Comparison of ENCODE assay signal across 9 cellular contexts in the genomic region with DNA sequence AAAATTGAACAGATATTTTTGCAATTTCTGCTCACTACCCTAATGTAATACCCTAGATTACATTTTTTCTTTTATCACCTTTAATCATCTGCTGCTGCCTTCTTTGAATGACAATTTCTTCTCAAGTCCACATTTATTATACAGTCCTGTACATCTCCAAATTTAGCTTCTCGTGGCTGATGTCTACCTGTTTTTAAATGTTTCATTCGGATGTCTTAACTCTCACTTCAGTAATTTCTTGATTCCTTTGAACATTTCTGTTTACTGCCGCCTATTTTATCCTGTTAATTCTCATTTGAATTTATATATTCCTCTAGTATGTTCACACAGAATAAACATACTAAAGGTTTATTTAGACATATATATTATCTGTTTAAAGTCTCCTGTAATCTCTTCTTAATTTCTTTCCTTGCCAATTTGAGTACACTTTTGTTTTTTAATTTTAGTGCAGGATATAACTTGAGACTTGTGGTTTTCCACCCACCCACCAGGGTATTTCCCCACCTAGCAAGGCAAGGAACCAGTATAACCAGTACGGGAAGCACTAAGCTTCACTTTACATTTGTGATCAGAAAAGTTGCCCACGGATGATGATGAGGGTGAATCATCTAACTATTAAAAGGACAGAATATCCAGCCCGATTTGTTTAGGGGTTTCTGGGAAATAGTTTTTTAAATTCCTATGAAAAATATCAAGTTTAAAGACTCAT. TPM values are rescaled to one million over a fixed set of nuclear protein-coding genes. Genes with fewer than 3 reads are reported as not detected.
DNase-seq lines count a peak whose midpoint lies in the region; ATAC-seq and TF ChIP-seq lines count a peak whose summit lies in the region.
"Had no signal": no experiment of that assay in that cellular context is flagged by ENCODE, and none has a peak within 500 bp of the region (broad histone marks: within the 10 kb centered on the region; RNA-seq: fewer than 3 reads in every experiment).

No MANE protein-coding gene starts in this region.

- CTCF ChIA-PET in Calu3 (lab: Charles Lee), result no interaction called here
- CTCF ChIA-PET in T-cell (lab: Charles Lee), result interaction anchor here in 1 of 2 donors (0.6 to 0.9 kb wide), 2 partner anchors 11 to 424 kb away, joined by 3 to 4 read pairs; no protein-coding TSS in a partner anchor

- peak overlapping the region; percentile 40 for H3K27ac Mint-ChIP-seq in Calu3 (ENCODE audit: unreplicated experiment)
- H3K27ac Mint-ChIP-seq in T-cell, result peak overlapping the region; percentile 55 to 62

- BruUV-seq in Calu3 (replicated peaks; lab: Mats Ljungman, UMichigan), result no TSS peak

- TF ChIP-seq CTCF in Calu3 (IDR thresholded peaks at IDR 0.05; ENCODE audit: unreplicated experiment), result no peak

- H3K4me3 Mint-ChIP-seq in Calu3 (ENCODE audit: low read depth, unreplicated experiment) (no peak overlapping the region), T-cell (peak overlapping the region; percentile 29 to 61 (median 38))

- DNase-seq in Calu3, result peak; percentile 44
- peak in 27 of 34 experiments; percentile 2 to 51 (median 22) for DNase-seq in T-cell
- peak; percentile 3 for DNase-seq in kidney tubule cell (ENCODE audit: low spot score)
- DNase-seq in DMS79 (lab: John Stamatoyannopoulos, UW), result no peak
- DNase-seq in islet precursor cell, result no peak
- DNase-seq in SKM-1 (lab: John Stamatoyannopoulos, UW; ENCODE audit: unreplicated experiment), result no peak
- no peak for DNase-seq in EL

- POLR2A ChIA-PET in T-cell (lab: Charles Lee), result interaction anchor here in 1 of 2 donors (0.6 kb wide), 3 partner anchors 18 to 406 kb away, joined by 3 to 7 read pairs (median 5); no protein-coding TSS in a partner anchor

- ATAC-seq in GM21529 (IDR thresholded peaks at IDR 0.05; ENCODE audit: unreplicated experiment), result peak; percentile 90
- ATAC-seq in T-cell (replicated peaks in 1 of 4), result peak; percentile 61 to 100 (median 87)

- H3K9me3 Mint-ChIP-seq in Calu3 (ENCODE audit: low read depth, unreplicated experiment) (no peaks in the 10 kb centered on the region), T-cell (no peaks in the 10 kb centered on the region)

- intact Hi-C loops in Calu3 (cut with micrococcal nuclease; ENCODE audit: unreplicated experiment), result no loop called here

- peaks cover 11% of the 10 kb centered on the region for H3K4me1 Mint-ChIP-seq in Calu3 (ENCODE audit: low read depth, unreplicated experiment)
- peaks cover 12 to 14% (median 13%) of the 10 kb centered on the region in 3 donors for H3K4me1 Mint-ChIP-seq in T-cell

- H3K27me3 Mint-ChIP-seq in Calu3 (ENCODE audit: unreplicated experiment), result no peaks in the 10 kb centered on the region
- H3K27me3 Mint-ChIP-seq in T-cell, result no peaks in the 10 kb centered on the region

- H3K36me3 Mint-ChIP-seq in Calu3 (ENCODE audit: insufficient read depth, unreplicated experiment) (no peaks in the 10 kb centered on the region), T-cell (no peaks in the 10 kb centered on the region)

RNA-seq across cellular contexts. Expression of a gene that starts 12.7 kb away (rescaled TPM):
- total RNA-seq in Calu3 (2022) (not detected in 2 replicates), T-cell (not detected)
- total RNA-seq: NCI-H460 had no signal

RNA-seq across cellular contexts. Expression of a gene that starts 36.1 kb away (rescaled TPM):
- total RNA-seq in Calu3 (2022), result not detected in 2 replicates
- under 1 TPM in 1 of 5 donors, not detected in 4; 0.78 TPM for total RNA-seq in T-cell
- total RNA-seq: NCI-H460 had no signal

Comparison
In these comparisons a context has a peak if more than half of its experiments do, and no peak if none do; other contexts are left out.
1. DNase-seq: peak in Calu3 (single experiment), T-cell (27 of 34) and kidney tubule cell (single experiment); none in DMS79 (single experiment), islet precursor cell (single experiment), SKM-1 (single experiment) and EL (single experiment).